ENCODE assay signal across 19 cellular contexts in genomic region chr11:78347956-78348355, GRCh38.
"Had no signal": no experiment of that assay in that cellular context is flagged by ENCODE, and none has a peak within 500 bp of the region (broad histone marks: within the 10 kb centered on the region; RNA-seq: fewer than 3 reads in every experiment).

No MANE protein-coding gene starts in this region.

- H3K4me3 ChIP-seq: gastrocnemius medialis, left lung, tibial nerve had no signal

- H3K9me3 Mint-ChIP-seq: activated CD8-positive, alpha-beta T cell treated with anti-CD3 and anti-CD28 coated beads for 36 hours; activated T-cell treated with anti-CD3 and anti-CD28 coated beads, Interleukin-2, amount 50 U/mL, for 24 hours; neural crest cell had no signal

- H3K27me3 Mint-ChIP-seq: progenitor cell of endocrine pancreas had no signal

- H3K9me3 ChIP-seq: gastrocnemius medialis, left lung, tibial nerve had no signal

- H3K36me3 ChIP-seq: gastrocnemius medialis, left lung, tibial nerve had no signal

- DNase-seq: activated CD8-positive, alpha-beta T cell treated with anti-CD3 and anti-CD28 coated beads for 36 hours; activated naive CD4-positive, alpha-beta T cell treated with anti-CD3 and anti-CD28 coated beads, Interleukin-2, amount 50 U/mL, for 16 hours; activated T-cell treated with anti-CD3 and anti-CD28 coated beads, Interleukin-2, amount 50 U/mL, for 24 hours; aorta; cortex of kidney; effector CD8-positive, alpha-beta T cell; gastrocnemius medialis; head of caudate nucleus; kidney; left lung; stimulated activated CD4-positive, alpha-beta T cell treated with anti-CD3 and anti-CD28 coated beads, Interleukin-12 subunit alpha, Interleukin-12 subunit beta, amount 100 ng/mL, for 4 hours; stimulated activated CD4-positive, alpha-beta T cell treated with anti-CD3 and anti-CD28 coated beads, Interleukin-1b, Interleukin-23, amount 100 ng/mL, for 48 hours; stimulated activated CD8-positive, alpha-beta memory T cell treated with anti-CD3 and anti-CD28 coated beads, Interleukin-4, amount 100 ng/mL, for 48 hours; stimulated activated naive CD4-positive, alpha-beta T cell treated with Interleukin-2 at 50 U/mL for 16 hours; SW 1271; T-helper 9 cell had no signal

- H3K27ac Mint-ChIP-seq: activated CD8-positive, alpha-beta T cell treated with anti-CD3 and anti-CD28 coated beads for 36 hours; activated T-cell treated with anti-CD3 and anti-CD28 coated beads, Interleukin-2, amount 50 U/mL, for 24 hours; progenitor cell of endocrine pancreas had no signal

- H3K27me3 ChIP-seq: gastrocnemius medialis, left lung, tibial nerve had no signal

- H3K4me3 Mint-ChIP-seq: activated CD8-positive, alpha-beta T cell treated with anti-CD3 and anti-CD28 coated beads for 36 hours; activated T-cell treated with anti-CD3 and anti-CD28 coated beads, Interleukin-2, amount 50 U/mL, for 24 hours; neural crest cell had no signal
